ENCODE assay signal across 2 cellular contexts in genomic region chr1:87955038-87955437, GRCh38.
TF ChIP-seq lines count a peak whose summit lies in the region.

No MANE protein-coding gene starts in this region.

TF ChIP-seq in A549, 52 proteins besides CTCF, POLR2A, EP300 and RAD21:
- TF ChIP-seq GATA3 (IDR thresholded peaks at IDR 0.05; ENCODE audit: borderline replicate concordance) (no peak), PBX3 (IDR thresholded peaks at IDR 0.05) (no peak), SREBF2 (IDR thresholded peaks at IDR 0.05) (no peak), KDM1A (IDR thresholded peaks at IDR 0.05; ENCODE audit: low read depth) (no peak), HMGXB4 (CRISPR knock-in tag; IDR thresholded peaks at IDR 0.05; ENCODE audit: borderline replicate concordance) (no peak), CBX2 (IDR thresholded peaks at IDR 0.05; ENCODE audit: borderline replicate concordance, low read depth) (no peak), RFX5 (IDR thresholded peaks at IDR 0.05) (no peak), RCOR1 (IDR thresholded peaks at IDR 0.05; ENCODE audit: low read depth, low read length) (no peak), MYC (IDR thresholded peaks at IDR 0.05; ENCODE audit: borderline replicate concordance, low read length) (no peak), HOXB5 (CRISPR knock-in tag; IDR thresholded peaks at IDR 0.05) (no peak), ZNF302 (CRISPR knock-in tag; IDR thresholded peaks at IDR 0.05) (no peak), FOSB (CRISPR knock-in tag; IDR thresholded peaks at IDR 0.05) (no peak), MAZ (IDR thresholded peaks at IDR 0.05; ENCODE audit: borderline replicate concordance, low read depth, low read length) (no peak), BHLHE40 (IDR thresholded peaks at IDR 0.05; ENCODE audit: low read depth, low read length) (no peak), ELK1 (IDR thresholded peaks at IDR 0.05; ENCODE audit: low read depth, low read length) (no peak), NFE2L2 (conservative IDR thresholded peaks at IDR 0.05; ENCODE audit: low read length) (no peak), CHD2 (IDR thresholded peaks at IDR 0.05; ENCODE audit: low read length, partially characterized antibody) (no peak)
- TF ChIP-seq, protein P1, sequence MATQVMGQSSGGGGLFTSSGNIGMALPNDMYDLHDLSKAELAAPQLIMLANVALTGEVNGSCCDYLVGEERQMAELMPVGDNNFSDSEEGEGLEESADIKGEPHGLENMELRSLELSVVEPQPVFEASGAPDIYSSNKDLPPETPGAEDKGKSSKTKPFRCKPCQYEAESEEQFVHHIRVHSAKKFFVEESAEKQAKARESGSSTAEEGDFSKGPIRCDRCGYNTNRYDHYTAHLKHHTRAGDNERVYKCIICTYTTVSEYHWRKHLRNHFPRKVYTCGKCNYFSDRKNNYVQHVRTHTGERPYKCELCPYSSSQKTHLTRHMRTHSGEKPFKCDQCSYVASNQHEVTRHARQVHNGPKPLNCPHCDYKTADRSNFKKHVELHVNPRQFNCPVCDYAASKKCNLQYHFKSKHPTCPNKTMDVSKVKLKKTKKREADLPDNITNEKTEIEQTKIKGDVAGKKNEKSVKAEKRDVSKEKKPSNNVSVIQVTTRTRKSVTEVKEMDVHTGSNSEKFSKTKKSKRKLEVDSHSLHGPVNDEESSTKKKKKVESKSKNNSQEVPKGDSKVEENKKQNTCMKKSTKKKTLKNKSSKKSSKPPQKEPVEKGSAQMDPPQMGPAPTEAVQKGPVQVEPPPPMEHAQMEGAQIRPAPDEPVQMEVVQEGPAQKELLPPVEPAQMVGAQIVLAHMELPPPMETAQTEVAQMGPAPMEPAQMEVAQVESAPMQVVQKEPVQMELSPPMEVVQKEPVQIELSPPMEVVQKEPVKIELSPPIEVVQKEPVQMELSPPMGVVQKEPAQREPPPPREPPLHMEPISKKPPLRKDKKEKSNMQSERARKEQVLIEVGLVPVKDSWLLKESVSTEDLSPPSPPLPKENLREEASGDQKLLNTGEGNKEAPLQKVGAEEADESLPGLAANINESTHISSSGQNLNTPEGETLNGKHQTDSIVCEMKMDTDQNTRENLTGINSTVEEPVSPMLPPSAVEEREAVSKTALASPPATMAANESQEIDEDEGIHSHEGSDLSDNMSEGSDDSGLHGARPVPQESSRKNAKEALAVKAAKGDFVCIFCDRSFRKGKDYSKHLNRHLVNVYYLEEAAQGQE (IDR thresholded peaks at IDR 0.05): no peak
- TF ChIP-seq, protein P2, sequence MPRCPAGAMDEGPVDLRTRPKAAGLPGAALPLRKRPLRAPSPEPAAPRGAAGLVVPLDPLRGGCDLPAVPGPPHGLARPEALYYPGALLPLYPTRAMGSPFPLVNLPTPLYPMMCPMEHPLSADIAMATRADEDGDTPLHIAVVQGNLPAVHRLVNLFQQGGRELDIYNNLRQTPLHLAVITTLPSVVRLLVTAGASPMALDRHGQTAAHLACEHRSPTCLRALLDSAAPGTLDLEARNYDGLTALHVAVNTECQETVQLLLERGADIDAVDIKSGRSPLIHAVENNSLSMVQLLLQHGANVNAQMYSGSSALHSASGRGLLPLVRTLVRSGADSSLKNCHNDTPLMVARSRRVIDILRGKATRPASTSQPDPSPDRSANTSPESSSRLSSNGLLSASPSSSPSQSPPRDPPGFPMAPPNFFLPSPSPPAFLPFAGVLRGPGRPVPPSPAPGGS (IDR thresholded peaks at IDR 0.05): no peak
- TF ChIP-seq, protein P3, sequence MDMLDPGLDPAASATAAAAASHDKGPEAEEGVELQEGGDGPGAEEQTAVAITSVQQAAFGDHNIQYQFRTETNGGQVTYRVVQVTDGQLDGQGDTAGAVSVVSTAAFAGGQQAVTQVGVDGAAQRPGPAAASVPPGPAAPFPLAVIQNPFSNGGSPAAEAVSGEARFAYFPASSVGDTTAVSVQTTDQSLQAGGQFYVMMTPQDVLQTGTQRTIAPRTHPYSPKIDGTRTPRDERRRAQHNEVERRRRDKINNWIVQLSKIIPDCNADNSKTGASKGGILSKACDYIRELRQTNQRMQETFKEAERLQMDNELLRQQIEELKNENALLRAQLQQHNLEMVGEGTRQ (IDR thresholded peaks at IDR 0.05): no peak

TF ChIP-seq in IMR-90, 13 proteins besides CTCF, POLR2A, EP300 and RAD21 (continued from another document):
- TF ChIP-seq MXI1 (IDR thresholded peaks at IDR 0.05; ENCODE audit: borderline replicate concordance, low read depth, low read length) (no peak), CEBPB (IDR thresholded peaks at IDR 0.05; ENCODE audit: low read depth, low read length) (no peak), SMC3 (IDR thresholded peaks at IDR 0.05; ENCODE audit: low read depth, low read length) (no peak), FOS (IDR thresholded peaks at IDR 0.05; ENCODE audit: low read depth, low read length) (no peak), BHLHE40 (IDR thresholded peaks at IDR 0.05; ENCODE audit: low read depth, low read length) (no peak), ELK1 (IDR thresholded peaks at IDR 0.05; ENCODE audit: borderline replicate concordance, low read depth, low read length) (no peak)
